In the genomic region with DNA sequence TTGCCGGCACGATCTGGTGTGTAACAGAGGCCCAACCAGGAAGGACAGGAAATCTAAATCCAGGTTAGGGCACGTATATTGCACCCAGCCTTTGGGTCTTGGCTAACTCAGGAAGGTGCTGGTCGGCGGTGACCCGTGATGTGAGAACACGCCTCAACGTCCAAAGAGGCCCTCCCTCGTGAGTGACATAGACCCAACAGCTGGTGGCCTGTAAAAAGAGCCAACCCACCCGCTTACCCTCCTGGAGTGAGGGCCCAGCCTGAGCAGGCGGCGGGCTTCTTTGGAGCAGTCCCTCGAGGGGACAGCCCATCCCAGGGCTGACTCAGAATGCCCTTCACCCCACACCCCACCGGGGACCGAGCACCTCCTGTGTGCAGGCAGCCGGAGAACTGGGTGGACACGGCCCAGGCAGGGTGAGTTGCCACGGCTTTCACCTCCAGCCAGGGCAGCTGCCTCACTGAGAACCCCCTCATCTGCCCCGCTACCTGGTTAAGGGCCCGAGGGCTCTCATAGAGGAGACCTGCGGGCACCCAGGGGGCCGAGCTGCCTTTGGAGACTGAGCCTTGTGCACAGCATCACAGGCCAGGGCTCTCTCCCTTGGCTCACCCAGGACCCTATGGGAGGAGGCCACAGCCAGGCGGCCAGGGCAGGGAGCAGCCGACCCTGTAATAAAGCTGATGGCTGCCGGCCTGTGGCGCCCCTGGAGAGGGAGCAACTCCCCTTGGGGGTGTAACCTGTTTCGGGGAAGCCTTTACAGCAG, we compare ENCODE assay signal across 1 cellular context.
TF ChIP-seq lines count a peak whose summit lies in the region.

No MANE protein-coding gene starts in this region.

TF ChIP-seq in GM23338, 12 proteins besides CTCF, POLR2A, EP300 and RAD21 (continued from another document):
- TF ChIP-seq REST (IDR thresholded peaks at IDR 0.05; ENCODE audit: unreplicated experiment) (no peak), STAT1 (IDR thresholded peaks at IDR 0.05; ENCODE audit: unreplicated experiment) (no peak)
- TF ChIP-seq, protein P1, sequence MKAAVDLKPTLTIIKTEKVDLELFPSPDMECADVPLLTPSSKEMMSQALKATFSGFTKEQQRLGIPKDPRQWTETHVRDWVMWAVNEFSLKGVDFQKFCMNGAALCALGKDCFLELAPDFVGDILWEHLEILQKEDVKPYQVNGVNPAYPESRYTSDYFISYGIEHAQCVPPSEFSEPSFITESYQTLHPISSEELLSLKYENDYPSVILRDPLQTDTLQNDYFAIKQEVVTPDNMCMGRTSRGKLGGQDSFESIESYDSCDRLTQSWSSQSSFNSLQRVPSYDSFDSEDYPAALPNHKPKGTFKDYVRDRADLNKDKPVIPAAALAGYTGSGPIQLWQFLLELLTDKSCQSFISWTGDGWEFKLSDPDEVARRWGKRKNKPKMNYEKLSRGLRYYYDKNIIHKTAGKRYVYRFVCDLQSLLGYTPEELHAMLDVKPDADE (IDR thresholded peaks at IDR 0.05) = no peak
